ENCODE assay signal across 14 cellular contexts in genomic region chr3:8509961-8510360, GRCh38. TPM values are rescaled to one million over a fixed set of nuclear protein-coding genes. Genes with fewer than 3 reads are reported as not detected.
A peak's percentile ranks its signal among the peaks of the same experiment; 100 is the strongest.
DNase-seq lines count a peak whose midpoint lies in the region; ATAC-seq, FAIRE-seq and TF ChIP-seq lines count a peak whose summit lies in the region.
"Had no signal": no experiment of that assay in that cellular context is flagged by ENCODE, and none has a peak within 500 bp of the region (broad histone marks: within the 10 kb centered on the region; RNA-seq: fewer than 3 reads in every experiment).

No MANE protein-coding gene starts in this region.

- ATAC-seq in esophagus mucosa (peak; percentile 62), psoas muscle (peak; percentile 91 to 96 (median 92)), HG03442 (IDR thresholded peaks at IDR 0.05; ENCODE audit: unreplicated experiment) (no peak), HG03280 (IDR thresholded peaks at IDR 0.05; ENCODE audit: unreplicated experiment) (no peak)
- ATAC-seq: naive thymus-derived CD8-positive, alpha-beta T cell; stimulated activated effector memory CD8-positive, alpha-beta T cell treated with anti-CD3 and anti-CD28 coated beads, Interleukin-12 subunit alpha, Interleukin-12 subunit beta, amount 100 ng/mL, for 72 hours had no signal

- H3K27me3 ChIP-seq in BJ (ENCODE audit: control insufficient read depth, insufficient read depth, low read length) (no peaks in the 10 kb centered on the region), psoas muscle (ENCODE audit: insufficient read depth in 3 of 3, low read length in 2 of 3) (no peaks in the 10 kb centered on the region), transverse colon (no peaks in the 10 kb centered on the region)

- peak overlapping the region; percentile 85 for H3K27ac ChIP-seq in psoas muscle
- no peak overlapping the region for H3K27ac ChIP-seq in transverse colon

- DNase-seq in BJ (ENCODE audit: low read depth), result peak; percentile 69
- DNase-seq in RCC 7860 (ENCODE audit: low spot score), result peak; percentile 97
- DNase-seq in psoas muscle, result peak; percentile 46 to 78
- no peak for DNase-seq in SK-N-DZ (ENCODE audit: low spot score)
- DNase-seq in transverse colon, result no peak
- DNase-seq: activated CD4-positive, alpha-beta T cell treated with anti-CD3 and anti-CD28 coated beads for 1 hour; Kasumi-1; naive thymus-derived CD8-positive, alpha-beta T cell; SIG-M5 had no signal

- H3K4me3 ChIP-seq in BJ (ENCODE audit: low read depth, low read length) (no peak overlapping the region), psoas muscle (no peak overlapping the region), transverse colon (no peak overlapping the region)
- H3K4me3 ChIP-seq: HAP-1 had no signal

- TF ChIP-seq EP300 in transverse colon (IDR thresholded peaks at IDR 0.05; ENCODE audit: low read depth), result no peak

- peak; percentile 94 for FAIRE-seq in RCC 7860 (lab: Jason Lieb, UNC)

- in situ Hi-C loops in transverse colon (cut with MboI; ENCODE audit: low pct_ligation_motif_present in 1 of 4, low pct_unique_long_range_greater_than_20kb in 1 of 4, low sequenced_read_pairs in 3 of 4), result no loop called here

- CTCF ChIA-PET in BJ (lab: Yijun Ruan, JAX), result no interaction called here

- peaks cover 3% of the 10 kb centered on the region for H3K36me3 ChIP-seq in BJ (ENCODE audit: control insufficient read depth, insufficient read depth, low read length)
- H3K36me3 ChIP-seq in psoas muscle (ENCODE audit: insufficient read depth in 1 of 2, low read depth in 1 of 2), result peaks cover 2 to 55% of the 10 kb centered on the region in 2 donors
- no peaks in the 10 kb centered on the region for H3K36me3 ChIP-seq in transverse colon
- H3K36me3 ChIP-seq: HAP-1 had no signal

- POLR2A ChIA-PET in BJ (lab: Charles Lee), result no interaction called here

- H3K9me3 ChIP-seq in psoas muscle (no peaks in the 10 kb centered on the region), transverse colon (no peaks in the 10 kb centered on the region)
- H3K9me3 ChIP-seq: HAP-1 had no signal

- peaks cover 90% of the 10 kb centered on the region for H3K4me1 ChIP-seq in psoas muscle
- peaks cover 9 to 18% (median 12%) of the 10 kb centered on the region in 4 donors for H3K4me1 ChIP-seq in transverse colon
- H3K4me1 ChIP-seq: HAP-1 had no signal

- 25 to 49% (median 36%) methylated on average over 6 of the region's 6 CpGs for WGBS in psoas muscle, 3 donors
- WGBS in transverse colon (ENCODE audit: low coverage in 1 of 2), 2 donors, result 80 to 93% methylated on average over 1 to 6 of the region's 6 CpGs

- TF ChIP-seq CTCF in BJ (IDR thresholded peaks at IDR 0.05; ENCODE audit: insufficient read depth, low read depth, low read length), result no peak
- TF ChIP-seq CTCF in psoas muscle (IDR thresholded peaks at IDR 0.05), result no peak
- no peak for TF ChIP-seq CTCF in transverse colon (IDR thresholded peaks at IDR 0.05)

- TF ChIP-seq POLR2A in transverse colon (IDR thresholded peaks at IDR 0.05), result no peak

- intact Hi-C loops in psoas muscle (cut with DNase I) (loop anchor here in 1 of 2 donors (5.0 kb wide), 2 partner anchors 68 to 82 kb away; no protein-coding TSS in a partner anchor), transverse colon (cut with DNase I; ENCODE audit: low total_unique reads) (no loop called here)

RNA-seq across cellular contexts. Expression of gene LMCD1, which starts 8.3 kb away (rescaled TPM):
- polyA plus RNA-seq in BJ (2011; rRNA removed) (157 and 168 TPM in 2 replicates), psoas muscle (1,000 to 10,000 TPM in 1 of 3 donors, 100 to 1,000 TPM in 1, 10 to 100 TPM in 1; 83.0 to 1,120 (median 129) TPM)
- polyA minus RNA-seq in BJ (2011; rRNA and poly(A)+ RNA removed), result 62.4 and 83.3 TPM in 2 replicates
- total RNA-seq in esophagus mucosa (13.0 TPM), psoas muscle (1,000 to 10,000 TPM in 1 of 4 donors, 100 to 1,000 TPM in 3; 340 to 1,074 (median 476) TPM), transverse colon (10 to 100 TPM in 2 of 4 donors, 1 to 10 TPM in 2; 6.7 to 26.6 (median 9.6) TPM)
- polyA plus RNA-seq in SK-N-DZ (2014; cell fraction: cytosol; rRNA removed), result 5.5 and 9.0 TPM in 2 replicates
- 2.7 and 5.4 TPM in 2 replicates for polyA plus RNA-seq in SK-N-DZ (2014; cell fraction: nucleus; rRNA removed)
- total RNA-seq: naive thymus-derived CD8-positive, alpha-beta T cell had no signal

Comparison
In these comparisons a context has a peak if more than half of its experiments do, and no peak if none do; other contexts are left out.
1. DNase-seq: peak in BJ (single experiment), RCC 7860 (single experiment) and psoas muscle (2 of 2); none in SK-N-DZ (single experiment) and transverse colon (single experiment).
2. ATAC-seq: peak in esophagus mucosa (single experiment) and psoas muscle (4 of 4); none in HG03442 (single experiment) and HG03280 (single experiment).
3. RNA of gene LMCD1, which starts 8.3 kb away (total RNA-seq): 340 to 1,074 TPM in psoas muscle; 13.0 TPM in esophagus mucosa (single experiment) and 6.7 to 26.6 TPM in transverse colon; every median in the first group is over 10 times any median in the second.